1 cellular context compared by ENCODE assay signal in genomic region chr11:117045956-117046355, GRCh38.
TF ChIP-seq lines count a peak whose summit lies in the region.

No MANE protein-coding gene starts in this region.

TF ChIP-seq in HepG2, 621 proteins besides CTCF, POLR2A, EP300 and RAD21 (continued from another document):
- TF ChIP-seq ZNF263 (CRISPR knock-in tag; IDR thresholded peaks at IDR 0.05) = no peak
